ENCODE assay signal across 2 cellular contexts in genomic region chr9:95083086-95083768, GRCh38.
TF ChIP-seq lines count a peak whose summit lies in the region.

No MANE protein-coding gene starts in this region.

TF ChIP-seq in IMR-90, 13 proteins besides CTCF, POLR2A, EP300 and RAD21:
- TF ChIP-seq RCOR1 (IDR thresholded peaks at IDR 0.05; ENCODE audit: insufficient replicate concordance, low read length): no peak
- TF ChIP-seq USF2 (IDR thresholded peaks at IDR 0.05; ENCODE audit: low read depth, low read length): no peak
- TF ChIP-seq CHD1 (IDR thresholded peaks at IDR 0.05; ENCODE audit: low read depth, low read length): no peak
- TF ChIP-seq CEBPB (IDR thresholded peaks at IDR 0.05; ENCODE audit: low read depth, low read length): no peak
- TF ChIP-seq NFE2L2 (IDR thresholded peaks at IDR 0.05; ENCODE audit: low read depth, low read length): no peak
- TF ChIP-seq MAFK (IDR thresholded peaks at IDR 0.05; ENCODE audit: low read depth, low read length): no peak
- TF ChIP-seq BHLHE40 (IDR thresholded peaks at IDR 0.05; ENCODE audit: low read depth, low read length): no peak
- no peak for TF ChIP-seq FOS (IDR thresholded peaks at IDR 0.05; ENCODE audit: low read depth, low read length)
- no peak for TF ChIP-seq ELK1 (IDR thresholded peaks at IDR 0.05; ENCODE audit: borderline replicate concordance, low read depth, low read length)
- TF ChIP-seq SMC3 (IDR thresholded peaks at IDR 0.05; ENCODE audit: low read depth, low read length): no peak
- no peak for TF ChIP-seq MAZ (IDR thresholded peaks at IDR 0.05; ENCODE audit: borderline replicate concordance, low read depth, low read length)
- TF ChIP-seq MXI1 (IDR thresholded peaks at IDR 0.05; ENCODE audit: borderline replicate concordance, low read depth, low read length): no peak
- no peak for TF ChIP-seq RFX5 (IDR thresholded peaks at IDR 0.05; ENCODE audit: low read depth, low read length)

TF ChIP-seq in H1, 55 proteins besides CTCF, POLR2A, EP300 and RAD21:
- TF ChIP-seq RFX5 (IDR thresholded peaks at IDR 0.05; ENCODE audit: borderline replicate concordance, low read depth, low read length) (no peak), SP1 (IDR thresholded peaks at IDR 0.05; ENCODE audit: low read depth, low read length) (no peak), BCL11A (IDR thresholded peaks at IDR 0.05; ENCODE audit: low read depth in 2 of 2, low read length in 2 of 2) (no peak), TAF1 (IDR thresholded peaks at IDR 0.05; ENCODE audit: low read depth, low read length) (no peak), CHD2 (IDR thresholded peaks at IDR 0.05; ENCODE audit: low read length) (no peak), CREB1 (IDR thresholded peaks at IDR 0.05) (no peak), NRF1 (IDR thresholded peaks at IDR 0.05; ENCODE audit: low read depth, low read length) (no peak), POLR2AphosphoS5 (IDR thresholded peaks at IDR 0.05; ENCODE audit: low read depth, low read length) (no peak), CBX5 (IDR thresholded peaks at IDR 0.05; ENCODE audit: low read depth, low read length) (no peak), USF2 (IDR thresholded peaks at IDR 0.05; ENCODE audit: low read length) (no peak), TCF12 (IDR thresholded peaks at IDR 0.05; ENCODE audit: low read depth, low read length) (no peak), JUND (IDR thresholded peaks at IDR 0.05; ENCODE audit: low read length) (no peak), GTF2F1 (IDR thresholded peaks at IDR 0.05; ENCODE audit: borderline replicate concordance, low read depth, low read length) (no peak)
